In the genomic region with DNA sequence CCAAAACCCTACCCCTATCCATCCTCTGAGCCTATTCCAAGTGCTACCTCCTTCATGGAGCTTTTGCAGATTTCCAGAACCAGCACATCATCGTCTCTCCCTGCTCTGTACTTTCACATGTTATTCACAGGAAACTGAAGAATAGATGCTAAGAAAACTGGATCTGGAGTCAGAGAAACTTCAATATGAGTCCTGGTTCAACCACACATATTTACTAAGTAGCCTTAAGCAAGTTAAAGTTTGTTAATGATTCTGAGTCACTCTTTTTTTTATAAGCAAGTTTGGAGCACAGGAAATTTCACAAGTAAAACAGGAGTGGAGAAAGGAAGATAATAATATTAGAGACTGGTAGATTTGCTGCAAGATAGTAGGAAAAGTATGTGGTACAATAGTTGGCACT, we compare ENCODE assay signal across 14 cellular contexts.
A peak's percentile ranks its signal among the peaks of the same experiment; 100 is the strongest.
DNase-seq lines count a peak whose midpoint lies in the region; ATAC-seq and TF ChIP-seq lines count a peak whose summit lies in the region.
"Had no signal": no experiment of that assay in that cellular context is flagged by ENCODE, and none has a peak within 500 bp of the region (broad histone marks: within the 10 kb centered on the region; RNA-seq: fewer than 3 reads in every experiment).

No MANE protein-coding gene starts in this region.

- H3K27me3 Mint-ChIP-seq in Calu3 (ENCODE audit: unreplicated experiment), result no peaks in the 10 kb centered on the region
- H3K27me3 Mint-ChIP-seq in activated naive CD8-positive, alpha-beta T cell treated with anti-CD3 and anti-CD28 coated beads, Interleukin-2, amount 50 U/mL, for 24 hours, result no peaks in the 10 kb centered on the region
- H3K27me3 Mint-ChIP-seq in memory B cell, result no peaks in the 10 kb centered on the region

- intact Hi-C loops in Calu3 (cut with micrococcal nuclease; ENCODE audit: unreplicated experiment), result no loop called here

- H3K27ac ChIP-seq in KMS-11, result peak overlapping the region; percentile 72; the same call in 1 of the 2 replicates
- H3K27ac ChIP-seq: parathyroid adenoma had no signal

- H3K27me3 ChIP-seq in KMS-11 (ENCODE audit: insufficient read depth, low read depth), result no peaks in the 10 kb centered on the region

- H3K27ac Mint-ChIP-seq in Calu3 (ENCODE audit: unreplicated experiment), result peak overlapping the region; percentile 34
- peak overlapping the region; percentile 2 for H3K27ac Mint-ChIP-seq in activated naive CD8-positive, alpha-beta T cell treated with anti-CD3 and anti-CD28 coated beads, Interleukin-2, amount 50 U/mL, for 24 hours
- peak overlapping the region; percentile 100 for H3K27ac Mint-ChIP-seq in memory B cell
- H3K27ac Mint-ChIP-seq: activated T-helper 2 cell treated with anti-CD3 and anti-CD28 coated beads, Interferon-gamma antibody, Interleukin-2, Interleukin-4, amounts not matched to agents 10 μg/mL and 5 μg/mL and 100 μg/mL, durations not matched to agents 14 hours and 24 hours and 36 hours; T-helper 2 cell treated with Interferon-gamma antibody and Interleukin-4, amounts not matched to agents 5 μg/mL and 100 μg/mL, for 36 hours had no signal

- H3K4me1 Mint-ChIP-seq in Calu3 (ENCODE audit: low read depth, unreplicated experiment), result peaks cover 18% of the 10 kb centered on the region
- H3K4me1 Mint-ChIP-seq in activated naive CD8-positive, alpha-beta T cell treated with anti-CD3 and anti-CD28 coated beads, Interleukin-2, amount 50 U/mL, for 24 hours, result peaks cover 20% of the 10 kb centered on the region
- H3K4me1 Mint-ChIP-seq in memory B cell, result peaks cover 41% of the 10 kb centered on the region

- DNase-seq in Calu3, result no peak
- DNase-seq in activated naive CD8-positive, alpha-beta T cell treated with anti-CD3 and anti-CD28 coated beads, Interleukin-2, amount 50 U/mL, for 24 hours, result no peak
- no peak for DNase-seq in memory B cell (ENCODE audit: low spot score in 2 of 2)
- no peak for DNase-seq in NCI-H2171 treated with DMSO at 0.1 percent for 48 hours (lab: John Stamatoyannopoulos, UW)
- no peak for DNase-seq in GDM1 (lab: John Stamatoyannopoulos, UW)
- DNase-seq in hippocampal formation (lab: John Stamatoyannopoulos, UW), result no peak
- DNase-seq in activated naive CD4-positive, alpha-beta T cell treated with Interleukin-2 at 50 U/mL for 16 hours, result no peak
- DNase-seq: activated CD4-positive, alpha-beta T cell treated with anti-CD3 and anti-CD28 coated beads, Interleukin-2, amount 50 U/mL, for 48 hours; NCI-H1930; stimulated activated naive CD4-positive, alpha-beta T cell treated with Interleukin-2 at 50 U/mL for 16 hours had no signal

- peaks cover 73% of the 10 kb centered on the region for H3K4me1 ChIP-seq in KMS-11 (ENCODE audit: low read depth, poor library complexity, severe bottlenecking)

- no peak overlapping the region for H2AFZ ChIP-seq in KMS-11 (ENCODE audit: low read depth)
- H2AFZ ChIP-seq: parathyroid adenoma had no signal

- no peaks in the 10 kb centered on the region for H3K9me3 Mint-ChIP-seq in Calu3 (ENCODE audit: low read depth, unreplicated experiment)
- H3K9me3 Mint-ChIP-seq in activated naive CD8-positive, alpha-beta T cell treated with anti-CD3 and anti-CD28 coated beads, Interleukin-2, amount 50 U/mL, for 24 hours, result no peaks in the 10 kb centered on the region
- H3K9me3 Mint-ChIP-seq in memory B cell, result peaks cover 2% of the 10 kb centered on the region
- H3K9me3 Mint-ChIP-seq: activated T-helper 2 cell treated with anti-CD3 and anti-CD28 coated beads, Interferon-gamma antibody, Interleukin-2, Interleukin-4, amounts not matched to agents 10 μg/mL and 5 μg/mL and 100 μg/mL, durations not matched to agents 14 hours and 24 hours and 36 hours; T-helper 2 cell treated with Interferon-gamma antibody and Interleukin-4, amounts not matched to agents 5 μg/mL and 100 μg/mL, for 36 hours had no signal

- H3K4me3 Mint-ChIP-seq in Calu3 (ENCODE audit: low read depth, unreplicated experiment) (peak overlapping the region; percentile 33), memory B cell (peak overlapping the region; percentile 69)
- H3K4me3 Mint-ChIP-seq in activated naive CD8-positive, alpha-beta T cell treated with anti-CD3 and anti-CD28 coated beads, Interleukin-2, amount 50 U/mL, for 24 hours, result no peak overlapping the region
- H3K4me3 Mint-ChIP-seq: T-helper 2 cell treated with Interferon-gamma antibody and Interleukin-4, amounts not matched to agents 5 μg/mL and 100 μg/mL, for 36 hours had no signal

- no TSS peak for BruUV-seq in Calu3 (replicated peaks; lab: Mats Ljungman, UMichigan)

- no peak overlapping the region for H3K4me3 ChIP-seq in KMS-11 (IDR thresholded peaks at IDR 0.05; ENCODE audit: insufficient read depth, low read depth, low read length)

- no peak for ATAC-seq in activated naive CD8-positive, alpha-beta T cell treated with anti-CD3 and anti-CD28 coated beads, Interleukin-2, amount 50 U/mL, for 24 hours
- no peak for ATAC-seq in memory B cell (ENCODE audit: low read depth)

- H3K79me2 ChIP-seq in KMS-11 (ENCODE audit: insufficient read depth, low read depth), result no peaks in the 10 kb centered on the region

- H3K4me2 ChIP-seq in KMS-11, result peak overlapping the region; percentile 64

- CTCF ChIA-PET in Calu3 (lab: Charles Lee), result no interaction called here

- H3K36me3 Mint-ChIP-seq in Calu3 (ENCODE audit: insufficient read depth, unreplicated experiment) (no peaks in the 10 kb centered on the region), memory B cell (peaks cover 24% of the 10 kb centered on the region)
- peaks cover 17% of the 10 kb centered on the region for H3K36me3 Mint-ChIP-seq in activated naive CD8-positive, alpha-beta T cell treated with anti-CD3 and anti-CD28 coated beads, Interleukin-2, amount 50 U/mL, for 24 hours (ENCODE audit: low read depth)

- no peaks in the 10 kb centered on the region for H4K20me1 ChIP-seq in KMS-11 (ENCODE audit: insufficient read depth)

- H3K9ac ChIP-seq in KMS-11, result no peak overlapping the region
- H3K9ac ChIP-seq: parathyroid adenoma had no signal

- no peaks in the 10 kb centered on the region for H3K36me3 ChIP-seq in KMS-11 (ENCODE audit: insufficient read depth)

- TF ChIP-seq CTCF in Calu3 (IDR thresholded peaks at IDR 0.05; ENCODE audit: unreplicated experiment), result no peak
- no peak for TF ChIP-seq CTCF in KMS-11 (conservative IDR thresholded peaks at IDR 0.05; ENCODE audit: low read depth, low read length)

Comparison
In these comparisons a context has a peak if more than half of its experiments do, and no peak if none do; other contexts are left out.
1. H3K27ac Mint-ChIP-seq: peak in every context shown above with its lines; median percentile 100 in memory B cell; 34 in Calu3; 2 in activated naive CD8-positive, alpha-beta T cell treated with anti-CD3 and anti-CD28 coated beads, Interleukin-2, amount 50 U/mL, for 24 hours.